ENCODE assay signal across 8 cellular contexts in the genomic region with DNA sequence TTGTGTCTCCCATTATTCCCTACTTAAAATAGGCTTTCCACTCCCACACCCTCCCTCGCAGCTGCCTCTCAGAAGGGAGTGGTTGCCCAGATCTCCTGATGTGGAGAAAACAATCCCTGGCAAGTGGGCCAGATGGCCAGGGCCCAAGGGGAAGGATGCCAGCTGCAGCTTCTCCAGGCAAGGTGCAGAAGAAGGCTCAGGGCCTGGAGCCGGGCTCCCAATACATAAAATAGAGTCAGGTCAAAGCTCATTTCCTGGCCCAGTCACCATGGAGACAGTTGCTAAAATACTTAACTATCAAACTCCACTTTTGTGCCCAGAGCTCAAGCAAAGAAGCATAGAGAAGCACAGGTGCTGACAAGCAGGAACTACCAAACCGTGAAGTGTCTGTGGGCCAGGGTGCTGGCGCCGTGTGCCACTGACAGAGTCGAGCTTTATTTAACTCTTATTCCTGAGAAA. TPM values are rescaled to one million over a fixed set of nuclear protein-coding genes. Genes with fewer than 3 reads are reported as not detected.
A peak's percentile ranks its signal among the peaks of the same experiment; 100 is the strongest.
DNase-seq lines count a peak whose midpoint lies in the region; ATAC-seq and TF ChIP-seq lines count a peak whose summit lies in the region.

No MANE protein-coding gene starts in this region.

- H3K4me2 ChIP-seq in DOHH2 (ENCODE audit: low read length) = peak overlapping the region; percentile 77

- H3K36me3 Mint-ChIP-seq in glutamatergic neuron (ENCODE audit: unreplicated experiment) = peaks cover 13% of the 10 kb centered on the region

- H4K20me1 ChIP-seq in DOHH2 (ENCODE audit: control insufficient read depth, insufficient read depth, low read depth, low read length) = no peaks in the 10 kb centered on the region

- H3K27me3 ChIP-seq in DOHH2 (ENCODE audit: control insufficient read depth, low read length) (no peaks in the 10 kb centered on the region), gastrocnemius medialis (no peaks in the 10 kb centered on the region)

- TF ChIP-seq POLR2A in gastrocnemius medialis (IDR thresholded peaks at IDR 0.05) = no peak

- peak; percentile 92 for DNase-seq in NCI-H69 (lab: John Stamatoyannopoulos, UW)
- DNase-seq in glutamatergic neuron = peak; percentile 29
- peak; percentile 63 to 83 for DNase-seq in gastrocnemius medialis
- no peak for DNase-seq in activated effector memory CD4-positive, alpha-beta T cell treated with anti-CD3 and anti-CD28 coated beads, Interleukin-2, amount 50 U/mL, for 16 hours
- DNase-seq in GOT3 (lab: John Stamatoyannopoulos, UW) = no peak

- TF ChIP-seq CTCF in DOHH2 (IDR thresholded peaks at IDR 0.05; ENCODE audit: low read depth, low read length, poor library complexity, severe bottlenecking) (no peak), glutamatergic neuron (IDR thresholded peaks at IDR 0.05; ENCODE audit: partially characterized antibody, unreplicated experiment) (no peak), gastrocnemius medialis (IDR thresholded peaks at IDR 0.05 in 4 of 5, conservative IDR thresholded peaks at IDR 0.05 in 1 of 5) (no peak)

- intact Hi-C loops in gastrocnemius medialis (cut with DNase I; ENCODE audit: low total_unique reads) = no loop called here

- H3K36me3 ChIP-seq in DOHH2 (ENCODE audit: control insufficient read depth, low read length) (no peaks in the 10 kb centered on the region), gastrocnemius medialis (no peaks in the 10 kb centered on the region)

- H3F3A ChIP-seq in DOHH2 (ENCODE audit: control insufficient read depth, insufficient read depth) = peaks cover 15% of the 10 kb centered on the region

- H3K4me1 ChIP-seq in DOHH2 (ENCODE audit: control insufficient read depth, low read length) (peaks cover 20% of the 10 kb centered on the region), gastrocnemius medialis (peaks cover 16% of the 10 kb centered on the region in 2 donors)

- in situ Hi-C loops in gastrocnemius medialis (cut with MboI; ENCODE audit: low sequenced_read_pairs in 4 of 4) = no loop called here

- H3K4me3 ChIP-seq in DOHH2 (ENCODE audit: low read length) (peak overlapping the region; percentile 56), gastrocnemius medialis (no peak overlapping the region)

- ATAC-seq in HG03060 (IDR thresholded peaks at IDR 0.05; ENCODE audit: low read depth, unreplicated experiment) = peak; percentile 57
- ATAC-seq in gastrocnemius medialis = peak; percentile 94 to 96
- ATAC-seq in HG03571 (IDR thresholded peaks at IDR 0.05; ENCODE audit: unreplicated experiment) = no peak

- peaks cover 8% of the 10 kb centered on the region for H3K4me1 Mint-ChIP-seq in glutamatergic neuron (ENCODE audit: low read depth, unreplicated experiment)

- H3K4me3 Mint-ChIP-seq in glutamatergic neuron (ENCODE audit: unreplicated experiment) = no peak overlapping the region

- no peaks in the 10 kb centered on the region for H3K9me3 ChIP-seq in DOHH2 (ENCODE audit: control insufficient read depth, insufficient read depth, low read length)
- no peaks in the 10 kb centered on the region for H3K9me3 ChIP-seq in gastrocnemius medialis

- H3K27ac Mint-ChIP-seq in glutamatergic neuron (ENCODE audit: unreplicated experiment) = peak overlapping the region; percentile 36

- peaks cover 2% of the 10 kb centered on the region for H3K27me3 Mint-ChIP-seq in glutamatergic neuron (ENCODE audit: unreplicated experiment)

- H3K79me2 ChIP-seq in DOHH2 (ENCODE audit: control insufficient read depth, low read length) = no peaks in the 10 kb centered on the region

- no peaks in the 10 kb centered on the region for H3K9me2 ChIP-seq in DOHH2 (replicated peaks; ENCODE audit: control insufficient read depth, low read length)

- H3K27ac ChIP-seq in DOHH2 (ENCODE audit: low read depth, low read length) (peak overlapping the region; percentile 8; the same call in 1 of the 2 replicates), gastrocnemius medialis (peak overlapping the region; percentile 64 to 82 (median 68))

- peaks cover 6% of the 10 kb centered on the region for H3K9me3 Mint-ChIP-seq in glutamatergic neuron (ENCODE audit: unreplicated experiment)

RNA-seq across cellular contexts. Expression of a gene that starts 45.7 kb away (rescaled TPM):
- total RNA-seq in glutamatergic neuron (ENCODE audit: unreplicated experiment) = 77.9 TPM
- total RNA-seq in gastrocnemius medialis = 10 to 100 TPM in 1 of 4 donors, 1 to 10 TPM in 3; 3.8 to 23.8 (median 4.1) TPM

RNA-seq across cellular contexts. Expression of a gene that starts 59.1 kb away (rescaled TPM):
- total RNA-seq in glutamatergic neuron (ENCODE audit: unreplicated experiment) (16.9 TPM), gastrocnemius medialis (10 to 100 TPM; 21.3 to 39.9 (median 32.7) TPM)

RNA-seq across cellular contexts. Expression of a gene that starts 59.6 kb away (rescaled TPM):
- 22.1 TPM for total RNA-seq in glutamatergic neuron (ENCODE audit: unreplicated experiment)
- 10 to 100 TPM; 43.8 to 56.4 (median 45.9) TPM for total RNA-seq in gastrocnemius medialis

Comparison
In these comparisons a context has a peak if more than half of its experiments do, and no peak if none do; other contexts are left out.
1. DNase-seq: peak in NCI-H69 (single experiment), glutamatergic neuron (single experiment) and gastrocnemius medialis (2 of 2); none in activated effector memory CD4-positive, alpha-beta T cell treated with anti-CD3 and anti-CD28 coated beads, Interleukin-2, amount 50 U/mL, for 16 hours (single experiment) and GOT3 (single experiment).